Comparison of ENCODE assay signal across 12 cellular contexts in genomic region chr13:19910336-19911072, GRCh38. TPM values are rescaled to one million over a fixed set of nuclear protein-coding genes. Genes with fewer than 3 reads are reported as not detected.
DNase-seq lines count a peak whose midpoint lies in the region; ATAC-seq and TF ChIP-seq lines count a peak whose summit lies in the region.
"Had no signal": no experiment of that assay in that cellular context is flagged by ENCODE, and none has a peak within 500 bp of the region (broad histone marks: within the 10 kb centered on the region; RNA-seq: fewer than 3 reads in every experiment).

No MANE protein-coding gene starts in this region.

- H3K27me3 ChIP-seq in BJ (ENCODE audit: control insufficient read depth, insufficient read depth, low read length): no peaks in the 10 kb centered on the region

- no peaks in the 10 kb centered on the region for H3K36me3 ChIP-seq in BJ (ENCODE audit: control insufficient read depth, insufficient read depth, low read length)

- H3K4me3 ChIP-seq in BJ (ENCODE audit: low read depth, low read length): no peak overlapping the region
- no peak overlapping the region for H3K4me3 ChIP-seq in epithelial cell of esophagus (ENCODE audit: low read length)

- no peak for ATAC-seq in HG02852 (IDR thresholded peaks at IDR 0.05; ENCODE audit: unreplicated experiment)

- POLR2A ChIA-PET in BJ (lab: Charles Lee): no interaction called here

- DNase-seq in BJ (ENCODE audit: low read depth): peak; percentile 1
- peak; percentile 27 for DNase-seq in LHCN-M2 (ENCODE audit: low read depth)
- DNase-seq in epithelial cell of esophagus (ENCODE audit: low read depth): peak; percentile 92
- DNase-seq in mesenteric fat pad (ENCODE audit: low spot score): peak; percentile 33
- no peak for DNase-seq in DMS79 treated with DMSO at 0.1 percent for 48 hours (lab: John Stamatoyannopoulos, UW)
- DNase-seq in nucleus accumbens (lab: John Stamatoyannopoulos, UW): no peak
- no peak for DNase-seq in RPMI8226
- DNase-seq: amniotic stem cell, hippocampal formation, midbrain, NCI-H524 treated with DMSO at 0.1 percent for 48 hours had no signal

- CTCF ChIA-PET in BJ (lab: Yijun Ruan, JAX): no interaction called here

- no peak for TF ChIP-seq CTCF in BJ (IDR thresholded peaks at IDR 0.05; ENCODE audit: insufficient read depth, low read depth, low read length)
- no peak for TF ChIP-seq CTCF in epithelial cell of esophagus (IDR thresholded peaks at IDR 0.05; ENCODE audit: insufficient read depth, low read depth, low read length, missing control alignments)

RNA-seq across cellular contexts. Expression of gene ZMYM5, which starts 47.1 kb away (rescaled TPM):
- polyA plus RNA-seq in BJ (2011; rRNA removed): 4.6 and 9.2 TPM in 2 replicates
- 2.6 and 3.3 TPM in 2 replicates for polyA minus RNA-seq in BJ (2011; rRNA and poly(A)+ RNA removed)
- 7.3 and 9.2 TPM in 2 replicates for total RNA-seq in LHCN-M2 (2014; rRNA removed)
- polyA plus RNA-seq in LHCN-M2 (2012): 3.3 TPM
- 18.6 TPM for total RNA-seq in mesenteric fat pad

RNA-seq across cellular contexts. Expression of gene ZMYM2, which starts 48.0 kb away (rescaled TPM):
- 11.6 and 29.5 TPM in 2 replicates for polyA plus RNA-seq in BJ (2011; rRNA removed)
- polyA minus RNA-seq in BJ (2011; rRNA and poly(A)+ RNA removed): 22.2 and 23.1 TPM in 2 replicates
- 38.1 and 39.1 TPM in 2 replicates for total RNA-seq in LHCN-M2 (2014; rRNA removed)
- polyA plus RNA-seq in LHCN-M2 (2012): 9.1 TPM
- 74.2 TPM for total RNA-seq in mesenteric fat pad

Comparison
In these comparisons a context has a peak if more than half of its experiments do, and no peak if none do; other contexts are left out.
1. DNase-seq: peak in BJ (single experiment), LHCN-M2 (single experiment), epithelial cell of esophagus (single experiment) and mesenteric fat pad (single experiment); none in DMS79 treated with DMSO at 0.1 percent for 48 hours (single experiment), nucleus accumbens (0 of 56) and RPMI8226 (single experiment).